Comparison of ENCODE assay signal across 14 cellular contexts in genomic region chr18:54023471-54023870, GRCh38.
A peak's percentile ranks its signal among the peaks of the same experiment; 100 is the strongest.
DNase-seq lines count a peak whose midpoint lies in the region; ATAC-seq and TF ChIP-seq lines count a peak whose summit lies in the region.
"Had no signal": no experiment of that assay in that cellular context is flagged by ENCODE, and none has a peak within 500 bp of the region (broad histone marks: within the 10 kb centered on the region; RNA-seq: fewer than 3 reads in every experiment).

No MANE protein-coding gene starts in this region.

- H3K79me2 ChIP-seq in GM23338 (replicated peaks; ENCODE audit: insufficient read depth) = no peaks in the 10 kb centered on the region

- H3K36me3 Mint-ChIP-seq in GM23338 (ENCODE audit: low read depth) = no peaks in the 10 kb centered on the region

- ATAC-seq in GM23338 (no peak), GM18861 (IDR thresholded peaks at IDR 0.05; ENCODE audit: unreplicated experiment) (no peak), HG03159 (IDR thresholded peaks at IDR 0.05; ENCODE audit: unreplicated experiment) (no peak)

- no peaks in the 10 kb centered on the region for H4K20me1 ChIP-seq in GM23338 (replicated peaks; ENCODE audit: insufficient read depth)

- H2AFZ ChIP-seq in GM23338 = no peak overlapping the region

- H3K4me3 ChIP-seq in adipocyte (ENCODE audit: low read length) = no peak overlapping the region
- H3K4me3 ChIP-seq in foreskin fibroblast (ENCODE audit: low read depth in 1 of 2, low read length in 2 of 2) = no peak overlapping the region
- no peak overlapping the region for H3K4me3 ChIP-seq in GM23338
- H3K4me3 ChIP-seq: MG63 had no signal

- H3K4me1 Mint-ChIP-seq in GM23338 = peaks cover 7% of the 10 kb centered on the region; the same call in 2 of the 3 replicates

- H3K4me2 ChIP-seq in GM23338 = no peak overlapping the region

- no peak overlapping the region for H3K9ac ChIP-seq in adipocyte (ENCODE audit: low read length)

- 0 out of 2 replicates have a peak, but pooled peaks cover 11% of the 10 kb centered on the region for H3K9me2 ChIP-seq in GM23338 (ENCODE audit: insufficient read depth)

- H3K36me3 ChIP-seq in adipocyte (ENCODE audit: control insufficient read depth, insufficient read depth, low read length, severe bottlenecking) = no peaks in the 10 kb centered on the region
- no peaks in the 10 kb centered on the region for H3K36me3 ChIP-seq in GM23338 (ENCODE audit: insufficient read depth)
- H3K36me3 ChIP-seq: MG63 had no signal

- DNase-seq in AG20443 (ENCODE audit: low spot score) (peak; percentile 18), HS-27A (ENCODE audit: low read depth) (peak; percentile 31), adipocyte (ENCODE audit: low read depth) (peak; percentile 66), foreskin fibroblast (peak; percentile 32 to 58), globus pallidus (ENCODE audit: low spot score) (no peak), GM23338 (ENCODE audit: low spot score) (no peak)
- DNase-seq: activated CD4-positive, CD25-positive, alpha-beta regulatory T cell treated with anti-CD3 and anti-CD28 coated beads, Interleukin-2, amount 50 U/mL, for 72 hours; AML-193; MG63; midbrain had no signal

- H3F3A ChIP-seq in GM23338 (replicated peaks; ENCODE audit: low read depth) = no peaks in the 10 kb centered on the region

- H3K27me3 Mint-ChIP-seq in GM23338 (ENCODE audit: insufficient read depth, low read depth, poor library complexity) = peaks cover 10% of the 10 kb centered on the region

- no peaks in the 10 kb centered on the region for H3K9me3 Mint-ChIP-seq in GM23338
- H3K9me3 Mint-ChIP-seq: activated T-helper 2 cell treated with anti-CD3 and anti-CD28 coated beads, Interferon-gamma antibody, Interleukin-2, Interleukin-4, amounts not matched to agents 10 μg/mL and 5 μg/mL and 100 μg/mL, durations not matched to agents 14 hours and 24 hours and 36 hours; stimulated activated naive CD8-positive, alpha-beta T cell treated with anti-CD3 and anti-CD28 coated beads, Interleukin-15, Interleukin-2, amounts not matched to agents 100 ng/mL and 50 ng/mL, for 24 hours had no signal

- TF ChIP-seq CTCF in foreskin fibroblast (IDR thresholded peaks at IDR 0.05; ENCODE audit: low read depth, low read length) (no peak), GM23338 (conservative IDR thresholded peaks at IDR 0.05; ENCODE audit: low read depth in 2 of 2) (no peak)

- H3K27me3 ChIP-seq in adipocyte (replicated peaks; ENCODE audit: control insufficient read depth, insufficient read depth, low read length) (no peaks in the 10 kb centered on the region), GM23338 (ENCODE audit: insufficient read depth) (no peaks in the 10 kb centered on the region)
- H3K27me3 ChIP-seq: MG63 had no signal

- H3K4me3 Mint-ChIP-seq in GM23338 = no peak overlapping the region
- H3K4me3 Mint-ChIP-seq: stimulated activated naive CD8-positive, alpha-beta T cell treated with anti-CD3 and anti-CD28 coated beads, Interleukin-15, Interleukin-2, amounts not matched to agents 100 ng/mL and 50 ng/mL, for 24 hours had no signal

- H3K27ac Mint-ChIP-seq in GM23338 = no peak overlapping the region
- H3K27ac Mint-ChIP-seq: activated T-helper 2 cell treated with anti-CD3 and anti-CD28 coated beads, Interferon-gamma antibody, Interleukin-2, Interleukin-4, amounts not matched to agents 10 μg/mL and 5 μg/mL and 100 μg/mL, durations not matched to agents 14 hours and 24 hours and 36 hours; stimulated activated naive CD8-positive, alpha-beta T cell treated with anti-CD3 and anti-CD28 coated beads, Interleukin-15, Interleukin-2, amounts not matched to agents 100 ng/mL and 50 ng/mL, for 24 hours had no signal

- H3K4me1 ChIP-seq in adipocyte (ENCODE audit: control insufficient read depth, insufficient read depth, low read length) (peaks cover 11% of the 10 kb centered on the region), GM23338 (ENCODE audit: insufficient read depth) (no peaks in the 10 kb centered on the region)

- H3K27ac ChIP-seq in GM23338 (ENCODE audit: low read depth) = no peak overlapping the region

- no peaks in the 10 kb centered on the region for H3K9me3 ChIP-seq in adipocyte (ENCODE audit: control insufficient read depth, low read length)
- H3K9me3 ChIP-seq: MG63 had no signal

TF ChIP-seq in GM23338, 12 proteins besides CTCF, POLR2A, EP300 and RAD21 (continues in another document):
- no peak for TF ChIP-seq CREB1 (CRISPR knock-in tag; IDR thresholded peaks at IDR 0.05; ENCODE audit: low read depth)
- no peak for TF ChIP-seq ZNF462 (CRISPR knock-in tag; IDR thresholded peaks at IDR 0.05)
- no peak for TF ChIP-seq ETS1 (IDR thresholded peaks at IDR 0.05)
- TF ChIP-seq EZH2phosphoT487 (IDR thresholded peaks at IDR 0.05; ENCODE audit: unreplicated experiment) = no peak
- TF ChIP-seq POLR2AphosphoS5 (IDR thresholded peaks at IDR 0.05; ENCODE audit: low read depth) = no peak
- no peak for TF ChIP-seq ZNF114 (CRISPR knock-in tag; IDR thresholded peaks at IDR 0.05)
- no peak for TF ChIP-seq EZH2 (IDR thresholded peaks at IDR 0.05; ENCODE audit: low read depth, unreplicated experiment)
- no peak for TF ChIP-seq ZNF331 (CRISPR knock-in tag; IDR thresholded peaks at IDR 0.05; ENCODE audit: low read depth)

Comparison
In these comparisons a context has a peak if more than half of its experiments do, and no peak if none do; other contexts are left out.
1. DNase-seq: peak in AG20443 (single experiment), HS-27A (single experiment), adipocyte (single experiment) and foreskin fibroblast (2 of 2); none in globus pallidus (single experiment) and GM23338 (single experiment).